In genomic region chr7:121562274-121562673, GRCh38 we compare ENCODE assay signal across 26 cellular contexts.
A peak's percentile ranks its signal among the peaks of the same experiment; 100 is the strongest.
DNase-seq lines count a peak whose midpoint lies in the region; ATAC-seq and TF ChIP-seq lines count a peak whose summit lies in the region.
"Had no signal": no experiment of that assay in that cellular context is flagged by ENCODE, and none has a peak within 500 bp of the region (broad histone marks: within the 10 kb centered on the region; RNA-seq: fewer than 3 reads in every experiment).

No MANE protein-coding gene starts in this region.

- CTCF ChIA-PET in IMR-90 (lab: Yijun Ruan, JAX): no interaction called here

- peak; percentile 75 for DNase-seq in EH (ENCODE audit: low read depth)
- peak; percentile 24 for DNase-seq in IMR-90
- DNase-seq in chondrocyte (ENCODE audit: low spot score): no peak
- DNase-seq in non-pigmented ciliary epithelial cell (ENCODE audit: low read depth): peak; percentile 24
- no peak for DNase-seq in amniotic stem cell (lab: John Stamatoyannopoulos, UW)
- DNase-seq in ascending aorta (ENCODE audit: low spot score in 2 of 2): no peak
- DNase-seq in immature natural killer cell: no peak
- DNase-seq in SK-N-DZ (ENCODE audit: low spot score): no peak
- DNase-seq: activated CD8-positive, alpha-beta memory T cell treated with anti-CD3 and anti-CD28 coated beads for 24 hours; activated T-cell treated with anti-CD3 and anti-CD28 coated beads, Interleukin-2, amount 50 U/mL, for 24 hours; CD8-positive, alpha-beta T cell; central memory CD4-positive, alpha-beta T cell; foreskin melanocyte; hippocampal formation; NCI-H748 treated with DMSO at 0.1 percent for 48 hours; uterus had no signal

- H2BK20ac ChIP-seq in IMR-90 (ENCODE audit: low read depth, low read length): no peak overlapping the region

- in situ Hi-C loops in IMR-90 (cut with MboI; ENCODE audit: low sequenced_read_pairs): no loop called here

- H3K36me3 ChIP-seq in IMR-90 (ENCODE audit: control insufficient read depth, insufficient read depth, low read length) (no peaks in the 10 kb centered on the region), ascending aorta (no peaks in the 10 kb centered on the region)
- H3K36me3 ChIP-seq: adrenal gland, neural progenitor cell, suprapubic skin, uterus had no signal

- no peak overlapping the region for H2BK120ac ChIP-seq in IMR-90 (ENCODE audit: low read depth, low read length)

- H3K14ac ChIP-seq in IMR-90 (replicated peaks; ENCODE audit: low read depth, low read length): no peak overlapping the region

- intact Hi-C loops in IMR-90 (cut with micrococcal nuclease): no loop called here
- intact Hi-C loops in ascending aorta (cut with DNase I): no loop called here

- TF ChIP-seq RAD21 in IMR-90 (IDR thresholded peaks at IDR 0.05; ENCODE audit: low read length): no peak

- no CpG with 5 or more reads among the region's 1 CpG for WGBS in IMR-90 (ENCODE audit: extremely low coverage in 2 of 2, insufficient read length in 1 of 2), 2 experiments

- H2AFZ ChIP-seq in IMR-90 (replicated peaks; ENCODE audit: low read length, poor library complexity): no peak overlapping the region
- H2AFZ ChIP-seq: neural progenitor cell had no signal

- H3K4me1 Mint-ChIP-seq in chondrocyte (ENCODE audit: low read depth) (peaks cover 24% of the 10 kb centered on the region), immature natural killer cell (no peaks in the 10 kb centered on the region)
- H3K4me1 Mint-ChIP-seq: stimulated activated memory B cell treated with anti-CD40 and anti-IgM and Interleukin-4, amounts not matched to agents 10 μg/mL and 1 μg/mL and 100 μg/mL, for 72 hours had no signal

- no peak overlapping the region for H2AK5ac ChIP-seq in IMR-90 (ENCODE audit: low read depth, low read length)

- H3K4me1 ChIP-seq in IMR-90 (ENCODE audit: control insufficient read depth, insufficient read depth, low read length) (no peaks in the 10 kb centered on the region), ascending aorta (no peaks in the 10 kb centered on the region)
- H3K4me1 ChIP-seq: adrenal gland, suprapubic skin, uterus had no signal

- H4K20me1 ChIP-seq in IMR-90 (ENCODE audit: insufficient read depth, low read length): no peaks in the 10 kb centered on the region

- H3K9ac ChIP-seq in IMR-90 (ENCODE audit: low read depth, low read length): no peak overlapping the region
- H3K9ac ChIP-seq: neural progenitor cell had no signal

- no TSS peak for BruUV-seq in IMR-90 (replicated peaks; lab: Mats Ljungman, UMichigan)

- no peaks in the 10 kb centered on the region for H3K36me3 Mint-ChIP-seq in chondrocyte (ENCODE audit: low read depth)
- no peaks in the 10 kb centered on the region for H3K36me3 Mint-ChIP-seq in immature natural killer cell
- H3K36me3 Mint-ChIP-seq: CD8-positive, alpha-beta T cell; neural progenitor cell; stimulated activated memory B cell treated with anti-CD40 and anti-IgM and Interleukin-4, amounts not matched to agents 10 μg/mL and 1 μg/mL and 100 μg/mL, for 72 hours had no signal

- peak overlapping the region; percentile 28 for H3K27ac Mint-ChIP-seq in chondrocyte (ENCODE audit: unreplicated experiment)
- H3K27ac Mint-ChIP-seq in immature natural killer cell: no peak overlapping the region
- H3K27ac Mint-ChIP-seq: activated T-cell treated with anti-CD3 and anti-CD28 coated beads, Interleukin-2, amount 50 U/mL, for 24 hours; CD8-positive, alpha-beta T cell; neural progenitor cell; progenitor cell of endocrine pancreas; stimulated activated memory B cell treated with anti-CD40 and anti-IgM and Interleukin-4, amounts not matched to agents 10 μg/mL and 1 μg/mL and 100 μg/mL, for 72 hours had no signal

- TF ChIP-seq CTCF in IMR-90 (conservative IDR thresholded peaks at IDR 0.05; ENCODE audit: low read depth, low read length) (no peak), chondrocyte (IDR thresholded peaks at IDR 0.05) (no peak), ascending aorta (IDR thresholded peaks at IDR 0.05) (no peak)

- H3K4me3 Mint-ChIP-seq in chondrocyte (ENCODE audit: unreplicated experiment) (no peak overlapping the region), immature natural killer cell (no peak overlapping the region)
- H3K4me3 Mint-ChIP-seq: activated T-cell treated with anti-CD3 and anti-CD28 coated beads, Interleukin-2, amount 50 U/mL, for 24 hours; CD8-positive, alpha-beta T cell; neural progenitor cell; stimulated activated memory B cell treated with anti-CD40 and anti-IgM and Interleukin-4, amounts not matched to agents 10 μg/mL and 1 μg/mL and 100 μg/mL, for 72 hours had no signal

- H4K5ac ChIP-seq in IMR-90 (ENCODE audit: low read depth, low read length): no peak overlapping the region

- POLR2A ChIA-PET in IMR-90 (lab: Charles Lee; ENCODE audit: unreplicated experiment): no interaction called here

- H3K18ac ChIP-seq in IMR-90 (ENCODE audit: low read depth, low read length): no peak overlapping the region; the same call in 1 of the 2 replicates

- H3K23ac ChIP-seq in IMR-90 (ENCODE audit: low read depth, low read length): no peak overlapping the region

- H3K27ac ChIP-seq in IMR-90 (ENCODE audit: insufficient read depth, low read length) (no peak overlapping the region), ascending aorta (no peak overlapping the region)
- H3K27ac ChIP-seq: adrenal gland, epithelial cell of prostate, HL-60, neural progenitor cell, skin epidermis, suprapubic skin, uterus had no signal

- H3K4ac ChIP-seq in IMR-90 (ENCODE audit: low read depth, low read length): no peak overlapping the region

- no peak overlapping the region for H2AK9ac ChIP-seq in IMR-90 (replicated peaks; ENCODE audit: low read depth, low read length, poor library complexity)

- peak; percentile 80 for ATAC-seq in IMR-90 (ENCODE audit: low read depth)
- ATAC-seq: CD8-positive, alpha-beta T cell; GM12878; Right ventricle myocardium inferior; stimulated activated memory B cell treated with anti-CD40 and anti-IgM and Interleukin-4, amounts not matched to agents 10 μg/mL and 1 μg/mL and 100 μg/mL, for 72 hours had no signal

- no peaks in the 10 kb centered on the region for H3K79me1 ChIP-seq in IMR-90 (ENCODE audit: low read depth in 1 of 2, low read length in 2 of 2)

- H2BK15ac ChIP-seq in IMR-90 (ENCODE audit: low read depth, low read length): no peak overlapping the region

- H3K27me3 ChIP-seq in IMR-90 (ENCODE audit: control insufficient read depth, insufficient read depth, low read length) (no peaks in the 10 kb centered on the region), ascending aorta (no peaks in the 10 kb centered on the region)
- H3K27me3 ChIP-seq: adrenal gland, neural progenitor cell, suprapubic skin, uterus had no signal

- dilution Hi-C loops in IMR-90 (cut with HindIII; ENCODE audit: low sequenced_read_pairs, unreplicated experiment): loop anchor here (25.0 kb wide), 1 partner anchor 200 kb away; no protein-coding TSS in a partner anchor

- no peak for TF ChIP-seq POLR2A in IMR-90 (IDR thresholded peaks at IDR 0.05; ENCODE audit: low read depth, low read length)

- H3K9me1 ChIP-seq in IMR-90 (ENCODE audit: insufficient read depth, low read length): no peaks in the 10 kb centered on the region

- no peak overlapping the region for H4K8ac ChIP-seq in IMR-90 (ENCODE audit: low read depth in 2 of 2, low read length in 2 of 2)

- no peak overlapping the region for H3K4me2 ChIP-seq in IMR-90 (ENCODE audit: low read depth, low read length)
- H3K4me2 ChIP-seq: neural progenitor cell had no signal

- H2BK5ac ChIP-seq in IMR-90 (ENCODE audit: low read depth, low read length, poor library complexity, severe bottlenecking): peak overlapping the region; percentile 5

- H3K9me3 ChIP-seq in IMR-90 (ENCODE audit: control insufficient read depth, insufficient read depth, low read length) (no peaks in the 10 kb centered on the region), ascending aorta (no peaks in the 10 kb centered on the region)
- H3K9me3 ChIP-seq: adrenal gland, suprapubic skin, uterus had no signal

- H3K9me3 Mint-ChIP-seq in chondrocyte (ENCODE audit: low read depth) (no peaks in the 10 kb centered on the region), immature natural killer cell (no peaks in the 10 kb centered on the region)
- H3K9me3 Mint-ChIP-seq: activated T-cell treated with anti-CD3 and anti-CD28 coated beads, Interleukin-2, amount 50 U/mL, for 24 hours; CD8-positive, alpha-beta T cell; stimulated activated memory B cell treated with anti-CD40 and anti-IgM and Interleukin-4, amounts not matched to agents 10 μg/mL and 1 μg/mL and 100 μg/mL, for 72 hours had no signal

- H3K4me3 ChIP-seq in IMR-90 (ENCODE audit: insufficient read depth, low read depth, low read length) (no peak overlapping the region), ascending aorta (no peak overlapping the region)
- H3K4me3 ChIP-seq: adrenal gland, GM12878, neural progenitor cell, skin epidermis, suprapubic skin, uterus had no signal

- no peak overlapping the region for H3K56ac ChIP-seq in IMR-90 (ENCODE audit: extremely low read depth, insufficient read depth, low read length)

- no peak overlapping the region for H4K91ac ChIP-seq in IMR-90 (ENCODE audit: insufficient read depth, low read depth, low read length)

- no peaks in the 10 kb centered on the region for H3K27me3 Mint-ChIP-seq in chondrocyte (ENCODE audit: low read depth)
- peaks cover 0 to 5% (median 0%) of the 10 kb centered on the region in 3 donors for H3K27me3 Mint-ChIP-seq in immature natural killer cell (ENCODE audit: low read depth in 3 of 3)
- H3K27me3 Mint-ChIP-seq: activated T-cell treated with anti-CD3 and anti-CD28 coated beads, Interleukin-2, amount 50 U/mL, for 24 hours; progenitor cell of endocrine pancreas; stimulated activated memory B cell treated with anti-CD40 and anti-IgM and Interleukin-4, amounts not matched to agents 10 μg/mL and 1 μg/mL and 100 μg/mL, for 72 hours had no signal

TF ChIP-seq in IMR-90, 13 proteins besides CTCF, POLR2A, EP300 and RAD21 (continues in another document):
- TF ChIP-seq MXI1 (IDR thresholded peaks at IDR 0.05; ENCODE audit: borderline replicate concordance, low read depth, low read length) (no peak), FOS (IDR thresholded peaks at IDR 0.05; ENCODE audit: low read depth, low read length) (no peak), MAFK (IDR thresholded peaks at IDR 0.05; ENCODE audit: low read depth, low read length) (no peak), RFX5 (IDR thresholded peaks at IDR 0.05; ENCODE audit: low read depth, low read length) (no peak), NFE2L2 (IDR thresholded peaks at IDR 0.05; ENCODE audit: low read depth, low read length) (no peak), ELK1 (IDR thresholded peaks at IDR 0.05; ENCODE audit: borderline replicate concordance, low read depth, low read length) (no peak), RCOR1 (IDR thresholded peaks at IDR 0.05; ENCODE audit: insufficient replicate concordance, low read length) (no peak)

Comparison
In these comparisons a context has a peak if more than half of its experiments do, and no peak if none do; other contexts are left out.
1. DNase-seq: peak in EH (single experiment), IMR-90 (single experiment) and non-pigmented ciliary epithelial cell (single experiment); none in chondrocyte (single experiment), amniotic stem cell (single experiment), ascending aorta (0 of 2), immature natural killer cell (0 of 3) and SK-N-DZ (single experiment).